In the genomic region with DNA sequence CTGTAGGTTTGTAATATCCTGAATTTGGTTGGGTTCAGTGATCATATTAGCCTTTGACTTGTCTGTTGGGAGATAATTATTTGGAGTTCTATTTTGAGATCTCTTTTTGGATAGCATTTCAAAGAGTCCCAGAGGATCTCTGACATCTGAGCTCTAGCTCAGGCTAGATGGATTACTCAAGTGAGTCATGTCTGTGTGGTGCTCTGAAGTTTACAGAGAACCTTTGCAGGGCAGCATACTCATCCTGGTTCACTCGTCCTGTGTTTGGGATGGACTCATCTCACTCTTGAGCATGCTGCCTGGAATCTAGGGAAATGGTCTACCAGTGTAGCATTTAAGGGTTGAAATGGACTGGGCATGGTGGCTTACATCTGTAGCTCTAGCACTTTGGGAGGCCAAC, we compare ENCODE assay signal across 30 cellular contexts. TPM values are rescaled to one million over a fixed set of nuclear protein-coding genes. Genes with fewer than 3 reads are reported as not detected.
DNase-seq lines count a peak whose midpoint lies in the region; ATAC-seq and TF ChIP-seq lines count a peak whose summit lies in the region.
"Had no signal": no experiment of that assay in that cellular context is flagged by ENCODE, and none has a peak within 500 bp of the region (broad histone marks: within the 10 kb centered on the region; RNA-seq: fewer than 3 reads in every experiment).

No MANE protein-coding gene starts in this region.

- H3K9me3 Mint-ChIP-seq in activated naive CD8-positive, alpha-beta T cell treated with anti-CD3 and anti-CD28 coated beads for 36 hours, result no peaks in the 10 kb centered on the region
- no peaks in the 10 kb centered on the region for H3K9me3 Mint-ChIP-seq in activated naive CD8-positive, alpha-beta T cell treated with anti-CD3 and anti-CD28 coated beads, Interleukin-2, amount 50 U/mL, for 24 hours
- no peaks in the 10 kb centered on the region for H3K9me3 Mint-ChIP-seq in activated naive CD8-positive, alpha-beta T cell treated with anti-CD3 and anti-CD28 coated beads, Interleukin-2, amount 10 ng/mL, durations not matched to agents 7 days and 5 days

- POLR2A ChIA-PET in activated naive CD8-positive, alpha-beta T cell treated with anti-CD3 and anti-CD28 coated beads, Interleukin-2, amount 10 ng/mL, durations not matched to agents 7 days and 5 days (lab: Charles Lee), result no interaction called here

- no peak for ATAC-seq in activated naive CD8-positive, alpha-beta T cell treated with anti-CD3 and anti-CD28 coated beads, Interleukin-2, amount 50 U/mL, for 24 hours
- no peak for ATAC-seq in activated naive CD8-positive, alpha-beta T cell treated with anti-CD3 and anti-CD28 coated beads, Interleukin-2, amount 10 ng/mL, durations not matched to agents 7 days and 5 days (ENCODE audit: low read depth)
- ATAC-seq in GM18907 (IDR thresholded peaks at IDR 0.05; ENCODE audit: unreplicated experiment), result no peak
- ATAC-seq: A549, heart left ventricle, lower lobe of right lung, right lobe of liver had no signal

- no peak overlapping the region for H3K4me3 ChIP-seq in WERI-Rb-1 (ENCODE audit: low read depth, low read length)
- H3K4me3 ChIP-seq: A549; BLaER1 treated with 17β-estradiol and CSF1 and Interleukin-3, amounts not matched to agents 10 nM and 100 nM; esophagus muscularis mucosa; heart left ventricle; lower lobe of right lung; ovary; right lobe of liver; SJCRH30; suprapubic skin; vagina had no signal

- TF ChIP-seq CTCF in WERI-Rb-1 (IDR thresholded peaks at IDR 0.05; ENCODE audit: low read depth, low read length), result no peak

- H3K4me1 Mint-ChIP-seq in activated naive CD8-positive, alpha-beta T cell treated with anti-CD3 and anti-CD28 coated beads for 36 hours, result peaks cover 13% of the 10 kb centered on the region
- peaks cover 5% of the 10 kb centered on the region for H3K4me1 Mint-ChIP-seq in activated naive CD8-positive, alpha-beta T cell treated with anti-CD3 and anti-CD28 coated beads, Interleukin-2, amount 50 U/mL, for 24 hours
- peaks cover 7% of the 10 kb centered on the region for H3K4me1 Mint-ChIP-seq in activated naive CD8-positive, alpha-beta T cell treated with anti-CD3 and anti-CD28 coated beads, Interleukin-2, amount 10 ng/mL, durations not matched to agents 7 days and 5 days

- no peak overlapping the region for H3K4me3 Mint-ChIP-seq in activated naive CD8-positive, alpha-beta T cell treated with anti-CD3 and anti-CD28 coated beads for 36 hours
- H3K4me3 Mint-ChIP-seq in activated naive CD8-positive, alpha-beta T cell treated with anti-CD3 and anti-CD28 coated beads, Interleukin-2, amount 50 U/mL, for 24 hours, result no peak overlapping the region
- no peak overlapping the region for H3K4me3 Mint-ChIP-seq in activated naive CD8-positive, alpha-beta T cell treated with anti-CD3 and anti-CD28 coated beads, Interleukin-2, amount 10 ng/mL, durations not matched to agents 7 days and 5 days

- H3K27ac ChIP-seq in WERI-Rb-1, result no peak overlapping the region
- H3K27ac ChIP-seq: A549; BLaER1 treated with 17β-estradiol and CSF1 and Interleukin-3, amounts not matched to agents 10 nM and 100 nM; esophagus muscularis mucosa; heart left ventricle; lower lobe of right lung; ovary; right lobe of liver; SJCRH30; suprapubic skin; vagina had no signal

- no peaks in the 10 kb centered on the region for H3K27me3 ChIP-seq in WERI-Rb-1 (ENCODE audit: insufficient read depth, low read depth, severe bottlenecking)
- H3K27me3 ChIP-seq: BLaER1 treated with 17β-estradiol and CSF1 and Interleukin-3, amounts not matched to agents 10 nM and 100 nM; esophagus muscularis mucosa; heart left ventricle; ovary; right lobe of liver; SJCRH30; suprapubic skin; vagina had no signal

- no peak for DNase-seq in activated naive CD8-positive, alpha-beta T cell treated with anti-CD3 and anti-CD28 coated beads for 36 hours
- DNase-seq in activated naive CD8-positive, alpha-beta T cell treated with anti-CD3 and anti-CD28 coated beads, Interleukin-2, amount 50 U/mL, for 24 hours, result no peak
- no peak for DNase-seq in activated naive CD8-positive, alpha-beta T cell treated with anti-CD3 and anti-CD28 coated beads, Interleukin-2, amount 10 ng/mL, durations not matched to agents 7 days and 5 days
- DNase-seq in fibroblast of the conjunctiva (ENCODE audit: low read depth) (peak; percentile 6), stromal cell of bone marrow (ENCODE audit: low read depth) (peak; percentile 78), inferior parietal cortex (ENCODE audit: extremely low spot score) (no peak), WERI-Rb-1 (no peak)
- DNase-seq: activated CD4-positive, alpha-beta T cell treated with anti-CD3 and anti-CD28 coated beads, Interleukin-2, amount 50 U/mL, for 1 hour; activated gamma-delta T cell; aorta; cerebellar nuclear complex; effector CD8-positive, alpha-beta T cell; heart left ventricle; islet precursor cell; KBM-7; lower lobe of right lung; MV-4-11; NCI-H1694 treated with DMSO at 0.1 percent for 48 hours; OCI-M1; ovary; right lobe of liver; SJCRH30; T-helper 1 cell had no signal

- H3K36me3 Mint-ChIP-seq in activated naive CD8-positive, alpha-beta T cell treated with anti-CD3 and anti-CD28 coated beads for 36 hours, result peaks cover 19% of the 10 kb centered on the region
- peaks cover 71% of the 10 kb centered on the region for H3K36me3 Mint-ChIP-seq in activated naive CD8-positive, alpha-beta T cell treated with anti-CD3 and anti-CD28 coated beads, Interleukin-2, amount 50 U/mL, for 24 hours (ENCODE audit: low read depth)
- peaks cover 44% of the 10 kb centered on the region for H3K36me3 Mint-ChIP-seq in activated naive CD8-positive, alpha-beta T cell treated with anti-CD3 and anti-CD28 coated beads, Interleukin-2, amount 10 ng/mL, durations not matched to agents 7 days and 5 days

- H3K36me3 ChIP-seq in WERI-Rb-1, result peaks cover 94% of the 10 kb centered on the region
- H3K36me3 ChIP-seq: ovary had no signal

- no peaks in the 10 kb centered on the region for H3K27me3 Mint-ChIP-seq in activated naive CD8-positive, alpha-beta T cell treated with anti-CD3 and anti-CD28 coated beads for 36 hours
- no peaks in the 10 kb centered on the region for H3K27me3 Mint-ChIP-seq in activated naive CD8-positive, alpha-beta T cell treated with anti-CD3 and anti-CD28 coated beads, Interleukin-2, amount 50 U/mL, for 24 hours
- no peaks in the 10 kb centered on the region for H3K27me3 Mint-ChIP-seq in activated naive CD8-positive, alpha-beta T cell treated with anti-CD3 and anti-CD28 coated beads, Interleukin-2, amount 10 ng/mL, durations not matched to agents 7 days and 5 days

- H3K27ac Mint-ChIP-seq in activated naive CD8-positive, alpha-beta T cell treated with anti-CD3 and anti-CD28 coated beads for 36 hours, result peak overlapping the region; percentile 54
- H3K27ac Mint-ChIP-seq in activated naive CD8-positive, alpha-beta T cell treated with anti-CD3 and anti-CD28 coated beads, Interleukin-2, amount 50 U/mL, for 24 hours, result no peak overlapping the region
- peak overlapping the region; percentile 10 for H3K27ac Mint-ChIP-seq in activated naive CD8-positive, alpha-beta T cell treated with anti-CD3 and anti-CD28 coated beads, Interleukin-2, amount 10 ng/mL, durations not matched to agents 7 days and 5 days

- H3K9me3 ChIP-seq in WERI-Rb-1 (ENCODE audit: severe bottlenecking), result no peaks in the 10 kb centered on the region
- H3K9me3 ChIP-seq: A549; BLaER1 treated with 17β-estradiol and CSF1 and Interleukin-3, amounts not matched to agents 10 nM and 100 nM; esophagus muscularis mucosa; heart left ventricle; lower lobe of right lung; ovary; right lobe of liver; SJCRH30; suprapubic skin; vagina had no signal

RNA-seq across cellular contexts. Expression of gene BMP8A, which starts 29.4 kb away (rescaled TPM):
- total RNA-seq in activated naive CD8-positive, alpha-beta T cell treated with anti-CD3 and anti-CD28 coated beads for 36 hours, result under 1 TPM; 0.14 to 0.16 TPM
- under 1 TPM in 1 of 2 experiments, not detected in 1; 0.20 TPM for total RNA-seq in activated naive CD8-positive, alpha-beta T cell treated with anti-CD3 and anti-CD28 coated beads, Interleukin-2, amount 10 ng/mL, durations not matched to agents 7 days and 5 days
- total RNA-seq: aorta, G401, lower lobe of right lung had no signal

Comparison
In these comparisons a context has a peak if more than half of its experiments do, and no peak if none do; other contexts are left out.
1. DNase-seq: peak in fibroblast of the conjunctiva (single experiment) and stromal cell of bone marrow (single experiment); none in activated naive CD8-positive, alpha-beta T cell treated with anti-CD3 and anti-CD28 coated beads for 36 hours (single experiment), activated naive CD8-positive, alpha-beta T cell treated with anti-CD3 and anti-CD28 coated beads, Interleukin-2, amount 50 U/mL, for 24 hours (single experiment), activated naive CD8-positive, alpha-beta T cell treated with anti-CD3 and anti-CD28 coated beads, Interleukin-2, amount 10 ng/mL, durations not matched to agents 7 days and 5 days (single experiment), inferior parietal cortex (single experiment) and WERI-Rb-1 (single experiment).